ENCODE assay signal across 1 cellular context in genomic region chr14:104078031-104078455, GRCh38.
TF ChIP-seq lines count a peak whose summit lies in the region.

No MANE protein-coding gene starts in this region.

TF ChIP-seq in K562, 482 proteins besides CTCF, POLR2A, EP300 and RAD21 (continued from another document):
- TF ChIP-seq DEAF1 (CRISPR knock-in tag; IDR thresholded peaks at IDR 0.05) (peak; percentile 80), BHLHE40 (IDR thresholded peaks at IDR 0.05; ENCODE audit: low read length) (0 out of 2 replicates have a peak, but pooled peaks have one; percentile 15), DACH1 (IDR thresholded peaks at IDR 0.05; ENCODE audit: partially characterized antibody) (peak; percentile 35), ELF1 (tag; IDR thresholded peaks at IDR 0.05) (peak; percentile 87), KLF10 (CRISPR knock-in tag; IDR thresholded peaks at IDR 0.05) (no peak), CREM (IDR thresholded peaks at IDR 0.05; ENCODE audit: low read depth) (peak; percentile 39; the same call in 1 of the 2 replicates), SAFB2 (IDR thresholded peaks at IDR 0.05; ENCODE audit: borderline replicate concordance, low read depth, low read length, severe bottlenecking) (no peak), ETV5 (CRISPR knock-in tag; IDR thresholded peaks at IDR 0.05; ENCODE audit: low read depth) (peak; percentile 85), ZSCAN32 (CRISPR knock-in tag; IDR thresholded peaks at IDR 0.05) (0 out of 2 replicates have a peak, but pooled peaks have one; percentile 37), SP1 (CRISPR knock-in tag; IDR thresholded peaks at IDR 0.05) (peak; percentile 46; the same call in 1 of the 2 replicates), RCOR1 (IDR thresholded peaks at IDR 0.05; ENCODE audit: borderline replicate concordance in 1 of 2, low read depth in 2 of 2, low read length in 2 of 2) (0 out of 4 replicates have a peak, but pooled peaks of 1 of the 2 experiments have one; percentile 42), FOXP1 (CRISPR knock-in tag; IDR thresholded peaks at IDR 0.05) (peak; percentile 34; the same call in 1 of the 2 replicates), SMC3 (conservative IDR thresholded peaks at IDR 0.05; ENCODE audit: insufficient read depth, low read depth, low read length) (peak; percentile 97), MAZ (CRISPR knock-in tag; conservative IDR thresholded peaks at IDR 0.05 in 1 of 2, IDR thresholded peaks at IDR 0.05 in 1 of 2) (peak in 1 of 2 experiments; percentile 53; a peak in 1 of 4 replicates), SRF (CRISPR knock-in tag; IDR thresholded peaks at IDR 0.05) (no peak), HMGN3 (IDR thresholded peaks at IDR 0.05; ENCODE audit: borderline replicate concordance, extremely low read depth, insufficient read length, low read depth, low read length) (no peak), GABPA (tag; conservative IDR thresholded peaks at IDR 0.05; ENCODE audit: low read depth) (peak; percentile 39; the same call in 1 of the 2 replicates), ZNF263 (CRISPR knock-in tag; IDR thresholded peaks at IDR 0.05; ENCODE audit: borderline replicate concordance) (peak; percentile 29; the same call in 1 of the 2 replicates), CREB1 (IDR thresholded peaks at IDR 0.05) (no peak), CREB1 (CRISPR knock-in tag; IDR thresholded peaks at IDR 0.05) (no peak), TEAD4 (IDR thresholded peaks at IDR 0.05; ENCODE audit: low read length) (0 out of 2 replicates have a peak, but pooled peaks have one; percentile 13), TEAD4 (CRISPR knock-in tag; IDR thresholded peaks at IDR 0.05; ENCODE audit: borderline replicate concordance) (no peak), CEBPG (CRISPR knock-in tag; IDR thresholded peaks at IDR 0.05) (peak; percentile 56), CEBPG (tag; conservative IDR thresholded peaks at IDR 0.05 in 1 of 2, IDR thresholded peaks at IDR 0.05 in 1 of 2) (peak; percentile 40 to 55; a peak in 1 of 4 replicates)
- TF ChIP-seq, protein P1, sequence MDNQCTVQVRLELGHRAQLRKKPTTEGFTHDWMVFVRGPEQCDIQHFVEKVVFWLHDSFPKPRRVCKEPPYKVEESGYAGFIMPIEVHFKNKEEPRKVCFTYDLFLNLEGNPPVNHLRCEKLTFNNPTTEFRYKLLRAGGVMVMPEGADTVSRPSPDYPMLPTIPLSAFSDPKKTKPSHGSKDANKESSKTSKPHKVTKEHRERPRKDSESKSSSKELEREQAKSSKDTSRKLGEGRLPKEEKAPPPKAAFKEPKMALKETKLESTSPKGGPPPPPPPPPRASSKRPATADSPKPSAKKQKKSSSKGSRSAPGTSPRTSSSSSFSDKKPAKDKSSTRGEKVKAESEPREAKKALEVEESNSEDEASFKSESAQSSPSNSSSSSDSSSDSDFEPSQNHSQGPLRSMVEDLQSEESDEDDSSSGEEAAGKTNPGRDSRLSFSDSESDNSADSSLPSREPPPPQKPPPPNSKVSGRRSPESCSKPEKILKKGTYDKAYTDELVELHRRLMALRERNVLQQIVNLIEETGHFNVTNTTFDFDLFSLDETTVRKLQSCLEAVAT (IDR thresholded peaks at IDR 0.05), result 0 out of 4 replicates have a peak, but pooled peaks of 1 of the 2 experiments have one; percentile 40
- TF ChIP-seq, protein P2, sequence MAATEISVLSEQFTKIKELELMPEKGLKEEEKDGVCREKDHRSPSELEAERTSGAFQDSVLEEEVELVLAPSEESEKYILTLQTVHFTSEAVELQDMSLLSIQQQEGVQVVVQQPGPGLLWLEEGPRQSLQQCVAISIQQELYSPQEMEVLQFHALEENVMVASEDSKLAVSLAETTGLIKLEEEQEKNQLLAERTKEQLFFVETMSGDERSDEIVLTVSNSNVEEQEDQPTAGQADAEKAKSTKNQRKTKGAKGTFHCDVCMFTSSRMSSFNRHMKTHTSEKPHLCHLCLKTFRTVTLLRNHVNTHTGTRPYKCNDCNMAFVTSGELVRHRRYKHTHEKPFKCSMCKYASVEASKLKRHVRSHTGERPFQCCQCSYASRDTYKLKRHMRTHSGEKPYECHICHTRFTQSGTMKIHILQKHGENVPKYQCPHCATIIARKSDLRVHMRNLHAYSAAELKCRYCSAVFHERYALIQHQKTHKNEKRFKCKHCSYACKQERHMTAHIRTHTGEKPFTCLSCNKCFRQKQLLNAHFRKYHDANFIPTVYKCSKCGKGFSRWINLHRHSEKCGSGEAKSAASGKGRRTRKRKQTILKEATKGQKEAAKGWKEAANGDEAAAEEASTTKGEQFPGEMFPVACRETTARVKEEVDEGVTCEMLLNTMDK (IDR thresholded peaks at IDR 0.05; ENCODE audit: borderline replicate concordance, insufficient read depth, low read depth, low read length, poor library complexity, severe bottlenecking), result peak; percentile 67
